ENCODE assay signal across 16 cellular contexts in the genomic region with DNA sequence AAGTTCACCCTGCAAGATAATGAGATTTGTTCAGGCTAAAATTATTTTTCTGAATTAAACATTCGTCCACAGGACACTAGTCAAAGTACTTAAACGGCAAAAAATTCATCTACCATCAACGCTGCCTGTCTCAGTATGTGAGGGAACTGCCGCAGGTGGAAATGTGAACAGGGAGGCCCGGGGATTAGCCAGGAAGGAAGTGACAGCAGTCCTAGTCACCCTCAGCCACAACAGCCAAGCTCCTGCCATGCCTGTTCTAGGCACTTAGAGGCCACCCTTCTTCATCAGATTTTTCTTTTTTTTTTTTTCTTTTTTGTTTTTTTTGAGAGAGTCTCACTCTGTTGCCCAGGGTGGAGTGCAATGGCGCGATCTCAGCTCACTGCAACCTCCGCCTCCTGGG. TPM values are rescaled to one million over a fixed set of nuclear protein-coding genes. Genes with fewer than 3 reads are reported as not detected.
A peak's percentile ranks its signal among the peaks of the same experiment; 100 is the strongest.
DNase-seq lines count a peak whose midpoint lies in the region; ATAC-seq and TF ChIP-seq lines count a peak whose summit lies in the region.
"Had no signal": no experiment of that assay in that cellular context is flagged by ENCODE, and none has a peak within 500 bp of the region (broad histone marks: within the 10 kb centered on the region; RNA-seq: fewer than 3 reads in every experiment).

No MANE protein-coding gene starts in this region.

- no peak for ATAC-seq in HG02840 (IDR thresholded peaks at IDR 0.05; ENCODE audit: low FRiP score, unreplicated experiment)
- ATAC-seq: lower lobe of right lung had no signal

- peak overlapping the region; percentile 76 for H3K27ac Mint-ChIP-seq in activated naive CD8-positive, alpha-beta T cell treated with anti-CD3 and anti-CD28 coated beads for 36 hours

- no peak overlapping the region for H3K4me3 Mint-ChIP-seq in activated naive CD8-positive, alpha-beta T cell treated with anti-CD3 and anti-CD28 coated beads for 36 hours

- CTCF ChIA-PET in A673 (lab: Charles Lee) = no interaction called here

- POLR2A ChIA-PET in A673 (lab: Charles Lee; ENCODE audit: low non-redundant PET) = no interaction called here

- H3K27ac ChIP-seq in A673 (ENCODE audit: low read depth, low read length, poor library complexity, severe bottlenecking) = peak overlapping the region; percentile 51
- H3K27ac ChIP-seq: lower lobe of right lung, prostate gland, spleen, thoracic aorta had no signal

- DNase-seq in A673 (ENCODE audit: low spot score) (no peak), Daoy (ENCODE audit: low read depth) (peak; percentile 50), T-helper 22 cell (ENCODE audit: low read depth) (peak; percentile 7), superior temporal gyrus (ENCODE audit: extremely low spot score) (no peak), DMS153 (lab: John Stamatoyannopoulos, UW) (no peak), amniotic stem cell (lab: John Stamatoyannopoulos, UW) (no peak)
- DNase-seq in activated naive CD8-positive, alpha-beta T cell treated with anti-CD3 and anti-CD28 coated beads for 36 hours = no peak
- DNase-seq: activated CD8-positive, alpha-beta memory T cell treated with anti-CD3 and anti-CD28 coated beads, Interleukin-2, amount 50 U/mL, for 4 hours; aorta; lower lobe of right lung; NCI-H187 treated with DMSO at 0.1 percent for 48 hours; NCI-H524; spleen had no signal

- no peaks in the 10 kb centered on the region for H3K27me3 ChIP-seq in A673 (replicated peaks; ENCODE audit: insufficient read depth, low read depth, low read length, poor library complexity)
- H3K27me3 ChIP-seq: spleen had no signal

- H3K36me3 ChIP-seq in A673 (ENCODE audit: insufficient read depth, low read length, poor library complexity, severe bottlenecking) = peaks cover 33% of the 10 kb centered on the region

- no peak for TF ChIP-seq CTCF in A673 (conservative IDR thresholded peaks at IDR 0.05; ENCODE audit: low read depth, low read length)

- no peaks in the 10 kb centered on the region for H3K27me3 Mint-ChIP-seq in activated naive CD8-positive, alpha-beta T cell treated with anti-CD3 and anti-CD28 coated beads for 36 hours

- no peaks in the 10 kb centered on the region for H3K9me3 Mint-ChIP-seq in activated naive CD8-positive, alpha-beta T cell treated with anti-CD3 and anti-CD28 coated beads for 36 hours

- H3K36me3 Mint-ChIP-seq in activated naive CD8-positive, alpha-beta T cell treated with anti-CD3 and anti-CD28 coated beads for 36 hours = peaks cover 39% of the 10 kb centered on the region

- no TSS peak for BruUV-seq in A673 (replicated peaks; lab: Mats Ljungman, UMichigan)

- H3K4me1 ChIP-seq in A673 (ENCODE audit: insufficient read depth, low read length, poor library complexity, severe bottlenecking) = no peaks in the 10 kb centered on the region
- H3K4me1 ChIP-seq: prostate gland had no signal

- peaks cover 17% of the 10 kb centered on the region for H3K4me1 Mint-ChIP-seq in activated naive CD8-positive, alpha-beta T cell treated with anti-CD3 and anti-CD28 coated beads for 36 hours

- H3K9me3 ChIP-seq in A673 (ENCODE audit: low read depth, low read length, poor library complexity, severe bottlenecking) = no peaks in the 10 kb centered on the region
- H3K9me3 ChIP-seq: lower lobe of right lung, prostate gland, spleen, thoracic aorta had no signal

- intact Hi-C loops in A673 (cut with micrococcal nuclease; ENCODE audit: unreplicated experiment) = no loop called here

- no peak overlapping the region for H3K4me3 ChIP-seq in A673 (ENCODE audit: low read depth, low read length, poor library complexity, severe bottlenecking)
- H3K4me3 ChIP-seq: lower lobe of right lung, prostate gland, spleen, thoracic aorta had no signal

RNA-seq across cellular contexts. Expression of gene NUDT5, which starts 9.4 kb away (rescaled TPM):
- 133 and 137 TPM in 2 replicates for total RNA-seq in A673 (2021)
- total RNA-seq in Daoy (2014; rRNA removed; shearing (Covaris generic)) = 125 and 154 TPM in 2 replicates
- 100 to 1,000 TPM; 108 to 114 TPM for total RNA-seq in activated naive CD8-positive, alpha-beta T cell treated with anti-CD3 and anti-CD28 coated beads for 36 hours

RNA-seq across cellular contexts. Expression of gene CDC123, which starts 9.7 kb away (rescaled TPM):
- total RNA-seq in A673 (2021) = 189 and 207 TPM in 2 replicates
- 143 and 190 TPM in 2 replicates for total RNA-seq in Daoy (2014; rRNA removed; shearing (Covaris generic))
- total RNA-seq in activated naive CD8-positive, alpha-beta T cell treated with anti-CD3 and anti-CD28 coated beads for 36 hours = 100 to 1,000 TPM; 162 to 170 TPM

RNA-seq across cellular contexts. Expression of gene SEC61A2, which starts 56.8 kb away (rescaled TPM):
- total RNA-seq in A673 (2021) = 17.2 and 22.8 TPM in 2 replicates
- total RNA-seq in Daoy (2014; rRNA removed; shearing (Covaris generic)) = 3.3 and 5.7 TPM in 2 replicates
- 10 to 100 TPM in 1 of 2 experiments, 1 to 10 TPM in 1; 9.7 to 10.1 TPM for total RNA-seq in activated naive CD8-positive, alpha-beta T cell treated with anti-CD3 and anti-CD28 coated beads for 36 hours

Comparison
In these comparisons a context has a peak if more than half of its experiments do, and no peak if none do; other contexts are left out.
1. DNase-seq: peak in Daoy (single experiment) and T-helper 22 cell (single experiment); none in A673 (single experiment), activated naive CD8-positive, alpha-beta T cell treated with anti-CD3 and anti-CD28 coated beads for 36 hours (single experiment), superior temporal gyrus (single experiment), DMS153 (single experiment) and amniotic stem cell (single experiment).